ENCODE assay signal across 9 cellular contexts in genomic region chr6:73798592-73798991, GRCh38.
A peak's percentile ranks its signal among the peaks of the same experiment; 100 is the strongest.
DNase-seq lines count a peak whose midpoint lies in the region; ATAC-seq and TF ChIP-seq lines count a peak whose summit lies in the region.
"Had no signal": no experiment of that assay in that cellular context is flagged by ENCODE, and none has a peak within 500 bp of the region (broad histone marks: within the 10 kb centered on the region; RNA-seq: fewer than 3 reads in every experiment).

No MANE protein-coding gene starts in this region.

- H3K4me3 ChIP-seq in fibroblast of mammary gland (ENCODE audit: control insufficient read depth, low read depth, low read length), result no peak overlapping the region
- H3K4me3 ChIP-seq: BLaER1 treated with 17β-estradiol and CSF1 and Interleukin-3, amounts not matched to agents 10 nM and 100 nM had no signal

- peak; percentile 82 for TF ChIP-seq CTCF in fibroblast of mammary gland (conservative IDR thresholded peaks at IDR 0.05; ENCODE audit: control insufficient read depth, insufficient read depth, low read depth, low read length)

- no peaks in the 10 kb centered on the region for H3K36me3 Mint-ChIP-seq in stimulated activated effector memory CD8-positive, alpha-beta T cell treated with anti-CD3 and anti-CD28 coated beads, Interleukin-12 subunit alpha, Interleukin-12 subunit beta, amount 100 ng/mL, for 72 hours

- H3K27ac Mint-ChIP-seq in stimulated activated effector memory CD8-positive, alpha-beta T cell treated with anti-CD3 and anti-CD28 coated beads, Interleukin-12 subunit alpha, Interleukin-12 subunit beta, amount 100 ng/mL, for 72 hours, result no peak overlapping the region

- peaks cover 11% of the 10 kb centered on the region for H3K4me1 Mint-ChIP-seq in stimulated activated effector memory CD8-positive, alpha-beta T cell treated with anti-CD3 and anti-CD28 coated beads, Interleukin-12 subunit alpha, Interleukin-12 subunit beta, amount 100 ng/mL, for 72 hours

- peak; percentile 79 for ATAC-seq in HG02571 (IDR thresholded peaks at IDR 0.05; ENCODE audit: unreplicated experiment)
- peak; percentile 88 for ATAC-seq in stimulated activated effector memory CD8-positive, alpha-beta T cell treated with anti-CD3 and anti-CD28 coated beads, Interleukin-12 subunit alpha, Interleukin-12 subunit beta, amount 100 ng/mL, for 72 hours

- DNase-seq in SHP77 treated with DMSO at 0.1 percent for 48 hours (lab: John Stamatoyannopoulos, UW), result peak; percentile 1
- DNase-seq in SHP77 (lab: John Stamatoyannopoulos, UW), result no peak
- DNase-seq in NCI-H226, result peak; percentile 89
- peak; percentile 98 for DNase-seq in fibroblast of mammary gland (ENCODE audit: low read depth)
- DNase-seq in stimulated activated effector memory CD8-positive, alpha-beta T cell treated with anti-CD3 and anti-CD28 coated beads, Interleukin-12 subunit alpha, Interleukin-12 subunit beta, amount 100 ng/mL, for 72 hours (ENCODE audit: low spot score in 2 of 2), result no peak
- DNase-seq in NCI-H1105 (lab: John Stamatoyannopoulos, UW), result no peak
- no peak for DNase-seq in NCI-H446 treated with DMSO at 0.1 percent for 48 hours (lab: John Stamatoyannopoulos, UW)

- H3K4me3 Mint-ChIP-seq in stimulated activated effector memory CD8-positive, alpha-beta T cell treated with anti-CD3 and anti-CD28 coated beads, Interleukin-12 subunit alpha, Interleukin-12 subunit beta, amount 100 ng/mL, for 72 hours, result no peak overlapping the region

- H3K9me3 Mint-ChIP-seq in stimulated activated effector memory CD8-positive, alpha-beta T cell treated with anti-CD3 and anti-CD28 coated beads, Interleukin-12 subunit alpha, Interleukin-12 subunit beta, amount 100 ng/mL, for 72 hours, result no peaks in the 10 kb centered on the region

Comparison
In these comparisons a context has a peak if more than half of its experiments do, and no peak if none do; other contexts are left out.
1. DNase-seq: peak in SHP77 treated with DMSO at 0.1 percent for 48 hours (single experiment), NCI-H226 (single experiment) and fibroblast of mammary gland (single experiment); none in SHP77 (0 of 2), stimulated activated effector memory CD8-positive, alpha-beta T cell treated with anti-CD3 and anti-CD28 coated beads, Interleukin-12 subunit alpha, Interleukin-12 subunit beta, amount 100 ng/mL, for 72 hours (0 of 2), NCI-H1105 (single experiment) and NCI-H446 treated with DMSO at 0.1 percent for 48 hours (single experiment).